29 cellular contexts compared by ENCODE assay signal in genomic region chr5:42545038-42545437, GRCh38.
"Had no signal": no experiment of that assay in that cellular context is flagged by ENCODE, and none has a peak within 500 bp of the region (broad histone marks: within the 10 kb centered on the region; RNA-seq: fewer than 3 reads in every experiment).

No MANE protein-coding gene starts in this region.

- H3K27me3 Mint-ChIP-seq: stimulated activated naive CD8-positive, alpha-beta T cell treated with anti-CD3 and anti-CD28 coated beads, Interleukin-15, amount 100 ng/mL, for 72 hours; type B pancreatic cell had no signal

- H3K4me1 Mint-ChIP-seq: stimulated activated effector memory CD8-positive, alpha-beta T cell treated with anti-CD3 and anti-CD28 coated beads, Interleukin-12 subunit alpha, Interleukin-12 subunit beta, amount 100 ng/mL, for 72 hours; stimulated activated memory B cell treated with anti-CD40 and anti-IgM and Interleukin-4, amounts not matched to agents 10 μg/mL and 1 μg/mL and 100 μg/mL, for 72 hours; stimulated activated naive B cell treated with anti-CD40 and anti-IgM and Interleukin-4, amounts not matched to agents 10 μg/mL and 1 μg/mL and 100 μg/mL, for 72 hours; stimulated activated naive CD8-positive, alpha-beta T cell treated with anti-CD3 and anti-CD28 coated beads, Interleukin-15, amount 100 ng/mL, for 72 hours had no signal

- H3K27ac ChIP-seq: stomach, suprapubic skin, testis, thoracic aorta, thyroid gland, tibial artery, tibial nerve, transverse colon, upper lobe of left lung, upper lobe of right lung, uterus, vagina had no signal

- H3K4me3 ChIP-seq: stomach, suprapubic skin, testis, thoracic aorta, thyroid gland, tibial artery, tibial nerve, transverse colon, upper lobe of left lung, upper lobe of right lung, uterus, vagina had no signal

- H3K9me3 ChIP-seq: suprapubic skin, testis, thyroid gland, upper lobe of right lung, uterus, vagina had no signal

- DNase-seq: stimulated activated CD4-positive, alpha-beta T cell treated with anti-CD3 and anti-CD28 coated beads, Interleukin-2, amount 100 ng/mL, for 48 hours; stimulated activated CD4-positive, alpha-beta T cell treated with anti-CD3 and anti-CD28 coated beads, Interleukin-4, amount 100 ng/mL, for 1 hour; stimulated activated CD4-positive, alpha-beta T cell treated with anti-CD3 and anti-CD28 coated beads, Interleukin-4, amount 100 ng/mL, for 24 hours; stimulated activated CD4-positive, alpha-beta T cell treated with anti-CD3 and anti-CD28 coated beads, Interleukin-4, amount 100 ng/mL, for 4 hours; stimulated activated CD8-positive, alpha-beta memory T cell treated with anti-CD3 and anti-CD28 coated beads, Interleukin-4, amount 100 ng/mL, for 48 hours; stimulated activated naive B cell treated with anti-CD40 and anti-IgM and Interleukin-4, amounts not matched to agents 10 μg/mL and 1 μg/mL and 100 μg/mL, for 72 hours; stimulated activated naive CD4-positive, alpha-beta T cell; stimulated activated naive CD4-positive, alpha-beta T cell treated with Interleukin-2 at 50 U/mL for 16 hours; stimulated activated naive CD8-positive, alpha-beta T cell treated with anti-CD3 and anti-CD28 coated beads, Interleukin-15, amount 100 ng/mL, for 72 hours; stimulated activated naive CD8-positive, alpha-beta T cell treated with anti-CD3 and anti-CD28 coated beads, Interleukin-15, Interleukin-2, amounts not matched to agents 100 U/mL and 50 U/mL, for 24 hours; stomach; substantia nigra; testis; thyroid gland; tibial artery; transverse colon; trophoblast cell; upper lobe of left lung; upper lobe of right lung; uterus had no signal

- H3K36me3 Mint-ChIP-seq: stimulated activated effector memory CD8-positive, alpha-beta T cell treated with anti-CD3 and anti-CD28 coated beads, Interleukin-12 subunit alpha, Interleukin-12 subunit beta, amount 100 ng/mL, for 72 hours; type B pancreatic cell had no signal

- H3K9me3 Mint-ChIP-seq: type B pancreatic cell had no signal

- FAIRE-seq: urothelium cell line had no signal

- H3K27ac Mint-ChIP-seq: stimulated activated effector memory CD8-positive, alpha-beta T cell treated with anti-CD3 and anti-CD28 coated beads, Interleukin-12 subunit alpha, Interleukin-12 subunit beta, amount 100 ng/mL, for 72 hours; stimulated activated memory B cell treated with anti-CD40 and anti-IgM and Interleukin-4, amounts not matched to agents 10 μg/mL and 1 μg/mL and 100 μg/mL, for 72 hours; stimulated activated naive B cell treated with anti-CD40 and anti-IgM and Interleukin-4, amounts not matched to agents 10 μg/mL and 1 μg/mL and 100 μg/mL, for 72 hours; stimulated activated naive CD8-positive, alpha-beta T cell treated with anti-CD3 and anti-CD28 coated beads, Interleukin-15, amount 100 ng/mL, for 72 hours; stimulated activated naive CD8-positive, alpha-beta T cell treated with anti-CD3 and anti-CD28 coated beads, Interleukin-15, Interleukin-2, amounts not matched to agents 100 ng/mL and 50 ng/mL, for 24 hours; type B pancreatic cell had no signal

- H3K4me3 Mint-ChIP-seq: stimulated activated effector memory CD8-positive, alpha-beta T cell treated with anti-CD3 and anti-CD28 coated beads, Interleukin-12 subunit alpha, Interleukin-12 subunit beta, amount 100 ng/mL, for 72 hours; stimulated activated memory B cell treated with anti-CD40 and anti-IgM and Interleukin-4, amounts not matched to agents 10 μg/mL and 1 μg/mL and 100 μg/mL, for 72 hours; stimulated activated naive B cell treated with anti-CD40 and anti-IgM and Interleukin-4, amounts not matched to agents 10 μg/mL and 1 μg/mL and 100 μg/mL, for 72 hours; stimulated activated naive CD8-positive, alpha-beta T cell treated with anti-CD3 and anti-CD28 coated beads, Interleukin-15, amount 100 ng/mL, for 72 hours; stimulated activated naive CD8-positive, alpha-beta T cell treated with anti-CD3 and anti-CD28 coated beads, Interleukin-15, Interleukin-2, amounts not matched to agents 100 ng/mL and 50 ng/mL, for 24 hours; type B pancreatic cell had no signal

- ATAC-seq: stimulated activated effector memory CD8-positive, alpha-beta T cell treated with anti-CD3 and anti-CD28 coated beads, Interleukin-12 subunit alpha, Interleukin-12 subunit beta, amount 100 ng/mL, for 72 hours; stimulated activated memory B cell treated with anti-CD40 and anti-IgM and Interleukin-4, amounts not matched to agents 10 μg/mL and 1 μg/mL and 100 μg/mL, for 72 hours; stimulated activated naive B cell treated with anti-CD40 and anti-IgM and Interleukin-4, amounts not matched to agents 10 μg/mL and 1 μg/mL and 100 μg/mL, for 72 hours; stimulated activated naive CD8-positive, alpha-beta T cell treated with anti-CD3 and anti-CD28 coated beads, Interleukin-15, amount 100 ng/mL, for 72 hours; stimulated activated naive CD8-positive, alpha-beta T cell treated with anti-CD3 and anti-CD28 coated beads, Interleukin-15, Interleukin-2, amounts not matched to agents 100 U/mL and 50 U/mL, for 24 hours; upper lobe of right lung had no signal

- H3K36me3 ChIP-seq: stomach, suprapubic skin, thoracic aorta, thyroid gland, tibial artery, tibial nerve, transverse colon, upper lobe of left lung, upper lobe of right lung, uterus, vagina had no signal

- H3K4me1 ChIP-seq: thyroid gland, upper lobe of right lung, uterus, vagina had no signal

- H3K27me3 ChIP-seq: stomach, suprapubic skin, testis, thyroid gland, tibial artery, tibial nerve, transverse colon, upper lobe of left lung, upper lobe of right lung, uterus, vagina had no signal
